ENCODE assay signal across 8 cellular contexts in the genomic region with DNA sequence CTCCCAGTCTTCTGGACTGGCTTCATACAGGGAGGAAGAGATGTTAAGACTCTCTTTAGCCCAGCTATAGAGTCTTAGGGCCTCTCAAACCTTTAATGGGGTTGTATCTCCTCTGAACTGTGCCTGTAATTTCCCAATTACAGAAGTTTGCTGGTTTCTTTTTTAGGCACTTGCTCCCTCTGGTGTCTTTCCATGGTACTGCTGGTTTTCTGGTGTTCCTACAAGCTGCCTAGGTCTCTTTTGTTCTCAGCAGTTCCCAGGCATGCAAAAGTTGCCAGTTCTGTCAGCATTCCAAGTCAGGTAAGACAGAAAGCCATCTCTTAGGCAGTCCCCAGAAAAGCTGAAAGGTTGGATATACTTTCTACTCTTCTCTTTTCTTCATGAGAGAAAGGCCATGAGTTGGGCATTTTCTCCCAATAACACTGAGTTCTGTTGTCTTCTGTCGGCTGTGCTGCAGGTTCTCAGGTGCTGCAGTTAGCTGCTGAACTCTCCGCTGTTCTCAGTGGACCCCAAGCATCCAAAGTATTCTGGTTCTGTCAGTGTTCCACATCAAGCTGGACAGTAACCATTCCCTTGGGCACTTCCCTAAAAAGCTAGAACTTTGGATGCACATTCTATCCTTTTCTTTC. TPM values are rescaled to one million over a fixed set of nuclear protein-coding genes. Genes with fewer than 3 reads are reported as not detected.
DNase-seq lines count a peak whose midpoint lies in the region; ATAC-seq and TF ChIP-seq lines count a peak whose summit lies in the region.
"Had no signal": no experiment of that assay in that cellular context is flagged by ENCODE, and none has a peak within 500 bp of the region (broad histone marks: within the 10 kb centered on the region; RNA-seq: fewer than 3 reads in every experiment).

No MANE protein-coding gene starts in this region.

- TF ChIP-seq CTCF in OCI-LY1 (IDR thresholded peaks at IDR 0.05; ENCODE audit: low read length) = peak; percentile 81

- H2AFZ ChIP-seq in OCI-LY1 (ENCODE audit: low read length) = no peak overlapping the region

- no peak overlapping the region for H3K27ac ChIP-seq in OCI-LY1 (ENCODE audit: low read depth, low read length, poor library complexity, severe bottlenecking)
- H3K27ac ChIP-seq: tibial artery had no signal

- H3K9ac ChIP-seq in OCI-LY1 (ENCODE audit: low read length) = no peak overlapping the region

- no peaks in the 10 kb centered on the region for H3K36me3 ChIP-seq in OCI-LY1 (ENCODE audit: insufficient read depth, low read length)

- H3K4me2 ChIP-seq in OCI-LY1 (ENCODE audit: low read length) = no peak overlapping the region

- no peaks in the 10 kb centered on the region for H4K20me1 ChIP-seq in OCI-LY1 (ENCODE audit: insufficient read depth, low read length)

- ATAC-seq in HG02938 (IDR thresholded peaks at IDR 0.05; ENCODE audit: unreplicated experiment) (peak; percentile 54), GM21786 (IDR thresholded peaks at IDR 0.05; ENCODE audit: unreplicated experiment) (no peak)

- no peak overlapping the region for H3K4me3 ChIP-seq in OCI-LY1 (ENCODE audit: low read depth, low read length, poor library complexity, severe bottlenecking)
- H3K4me3 ChIP-seq: tibial artery had no signal

- 0 out of 2 replicates have a peak, but pooled peaks cover 3% of the 10 kb centered on the region for H3K27me3 ChIP-seq in OCI-LY1 (ENCODE audit: insufficient read depth, low read length)
- H3K27me3 ChIP-seq: tibial artery had no signal

- no peaks in the 10 kb centered on the region for H3K79me2 ChIP-seq in OCI-LY1 (ENCODE audit: insufficient read depth, low read length)

- no peaks in the 10 kb centered on the region for H3K9me2 ChIP-seq in OCI-LY1 (ENCODE audit: low read depth, low read length)

- in situ Hi-C loops in G401 (cut with HindIII; ENCODE audit: low sequenced_read_pairs) = no loop called here

- no peaks in the 10 kb centered on the region for H3F3A ChIP-seq in OCI-LY1 (ENCODE audit: insufficient read depth, low read length)

- no peaks in the 10 kb centered on the region for H3K4me1 ChIP-seq in OCI-LY1 (ENCODE audit: insufficient read depth, low read length, severe bottlenecking)
- H3K4me1 ChIP-seq: tibial artery had no signal

- DNase-seq in G401 (ENCODE audit: low spot score) (peak; percentile 14), iPS-NIHi11 (ENCODE audit: low spot score) (peak; percentile 86)
- DNase-seq in activated naive CD4-positive, alpha-beta T cell treated with Interleukin-2 at 50 U/mL for 16 hours = peak; percentile 37
- peak; percentile 52 to 57 for DNase-seq in stimulated activated CD4-positive, alpha-beta T cell treated with anti-CD3 and anti-CD28 coated beads, Interleukin-2, amount 100 ng/mL, for 24 hours

- H3K9me3 ChIP-seq in OCI-LY1 (ENCODE audit: low read length) = no peaks in the 10 kb centered on the region

RNA-seq across cellular contexts. Expression of a gene that starts 54.4 kb away (rescaled TPM):
- total RNA-seq in G401 (2014; rRNA removed; shearing (Covaris generic)) = 0.31 TPM in 1 of 2 replicates, not detected in the other

RNA-seq across cellular contexts. Expression of a gene that starts 54.7 kb away (rescaled TPM):
- total RNA-seq in G401 (2014; rRNA removed; shearing (Covaris generic)) = 2.0 and 4.4 TPM in 2 replicates

Comparison
In these comparisons a context has a peak if more than half of its experiments do, and no peak if none do; other contexts are left out.
1. DNase-seq: peak in every context shown above with its lines; median percentile 86 in iPS-NIHi11; 54 in stimulated activated CD4-positive, alpha-beta T cell treated with anti-CD3 and anti-CD28 coated beads, Interleukin-2, amount 100 ng/mL, for 24 hours; 37 in activated naive CD4-positive, alpha-beta T cell treated with Interleukin-2 at 50 U/mL for 16 hours; 14 in G401.